1 cellular context compared by ENCODE assay signal in genomic region chr19:35524181-35524838, GRCh38.
A peak's percentile ranks its signal among the peaks of the same experiment; 100 is the strongest.
TF ChIP-seq lines count a peak whose summit lies in the region.

No MANE protein-coding gene starts in this region.

TF ChIP-seq in HEK293, 187 proteins besides CTCF, POLR2A, EP300 and RAD21 (continued from another document):
- TF ChIP-seq GLIS1 (tag by site-specific recombination; IDR thresholded peaks at IDR 0.05) = peak; percentile 21; the same call in 1 of the 2 replicates
